In genomic region chr1:156592158-156592909, GRCh38 we compare ENCODE assay signal across 8 cellular contexts. TPM values are rescaled to one million over a fixed set of nuclear protein-coding genes. Genes with fewer than 3 reads are reported as not detected.
DNase-seq lines count a peak whose midpoint lies in the region; ATAC-seq, FAIRE-seq and TF ChIP-seq lines count a peak whose summit lies in the region.

No MANE protein-coding gene starts in this region.

- H3K36me3 ChIP-seq in SJSA1, result peaks cover 55% of the 10 kb centered on the region

- H3K9me3 ChIP-seq in SJSA1 (replicated peaks), result no peaks in the 10 kb centered on the region

- DNase-seq in GM12891 (ENCODE audit: insufficient read length, low spot score) (no peak), SJSA1 (ENCODE audit: low read depth in 1 of 2, low spot score in 2 of 2) (no peak), fibroblast of mammary gland (ENCODE audit: low read depth) (no peak), retinal pigment epithelial cell (ENCODE audit: low read depth) (no peak), Kasumi-1 (lab: John Stamatoyannopoulos, UW) (no peak), NCI-H146 treated with DMSO at 0.1 percent for 48 hours (lab: John Stamatoyannopoulos, UW; ENCODE audit: unreplicated experiment) (no peak), D341Med (ENCODE audit: low spot score) (no peak)

- no peak for ATAC-seq in HG02852 (IDR thresholded peaks at IDR 0.05; ENCODE audit: unreplicated experiment)

- no peaks in the 10 kb centered on the region for H3K27me3 ChIP-seq in SJSA1 (replicated peaks)

- TF ChIP-seq CTCF in fibroblast of mammary gland (conservative IDR thresholded peaks at IDR 0.05; ENCODE audit: control insufficient read depth, insufficient read depth, low read depth, low read length), result no peak
- no peak for TF ChIP-seq CTCF in retinal pigment epithelial cell (conservative IDR thresholded peaks at IDR 0.05; ENCODE audit: low read depth, low read length)

- peak overlapping the region; percentile 72 for H3K4me3 ChIP-seq in SJSA1
- H3K4me3 ChIP-seq in fibroblast of mammary gland (ENCODE audit: control insufficient read depth, low read depth, low read length), result peak overlapping the region; percentile 76
- peak overlapping the region; percentile 65 for H3K4me3 ChIP-seq in retinal pigment epithelial cell (ENCODE audit: low read length)

- H3K27ac ChIP-seq in SJSA1, result no peak overlapping the region

- no peak for FAIRE-seq in GM12891 (lab: Jason Lieb, UNC)

- peaks cover 25% of the 10 kb centered on the region for H3K4me1 ChIP-seq in SJSA1 (replicated peaks)

- peak; percentile 61 for TF ChIP-seq POLR2A in GM12891 (IDR thresholded peaks at IDR 0.05; ENCODE audit: low read depth, low read length)

TF ChIP-seq in GM12891, 5 proteins besides CTCF, POLR2A, EP300 and RAD21:
- no peak for TF ChIP-seq PAX5 (IDR thresholded peaks at IDR 0.05; ENCODE audit: insufficient read depth, low read length, severe bottlenecking)
- TF ChIP-seq POLR2AphosphoS5 (IDR thresholded peaks at IDR 0.05; ENCODE audit: low read depth, low read length), result peak; percentile 68; the same call in 1 of the 2 replicates
- no peak for TF ChIP-seq TAF1 (IDR thresholded peaks at IDR 0.05; ENCODE audit: low read depth, low read length)
- TF ChIP-seq POU2F2 (IDR thresholded peaks at IDR 0.05; ENCODE audit: low read depth, low read length), result no peak
- no peak for TF ChIP-seq SPI1 (IDR thresholded peaks at IDR 0.05; ENCODE audit: low read depth, low read length)
TF ChIP-seq in GM12891: peak in this region for 1.

RNA-seq across cellular contexts. Expression of gene NAXE, which starts 0.8 kb away (rescaled TPM):
- 60.1 TPM for polyA plus RNA-seq in GM12891 (2012; ENCODE audit: low read depth, missing spikeins)
- total RNA-seq in SJSA1 (2014; rRNA removed; shearing (Covaris generic)), result 67.9 and 70.6 TPM in 2 replicates

RNA-seq across cellular contexts. Expression of gene GPATCH4, which starts 8.9 kb away (rescaled TPM):
- 33.6 TPM for polyA plus RNA-seq in GM12891 (2012; ENCODE audit: low read depth, missing spikeins)
- 10.0 and 18.4 TPM in 2 replicates for total RNA-seq in SJSA1 (2014; rRNA removed; shearing (Covaris generic))

RNA-seq across cellular contexts. Expression of gene TTC24, which starts 12.8 kb away (rescaled TPM):
- 3.5 TPM for polyA plus RNA-seq in GM12891 (2012; ENCODE audit: low read depth, missing spikeins)
- total RNA-seq in SJSA1 (2014; rRNA removed; shearing (Covaris generic)), result not detected in 2 replicates

RNA-seq across cellular contexts. Expression of gene IQGAP3, which starts 20.0 kb away (rescaled TPM):
- 5.1 TPM for polyA plus RNA-seq in GM12891 (2012; ENCODE audit: low read depth, missing spikeins)
- 38.3 and 64.1 TPM in 2 replicates for total RNA-seq in SJSA1 (2014; rRNA removed; shearing (Covaris generic))

RNA-seq across cellular contexts. Expression of gene HAPLN2, which starts 26.9 kb away (rescaled TPM):
- not detected for polyA plus RNA-seq in GM12891 (2012; ENCODE audit: low read depth, missing spikeins)
- not detected in 2 replicates for total RNA-seq in SJSA1 (2014; rRNA removed; shearing (Covaris generic))
